In genomic region chr5:93342563-93343061, GRCh38 we compare ENCODE assay signal across 12 cellular contexts.
DNase-seq lines count a peak whose midpoint lies in the region; ATAC-seq, FAIRE-seq and TF ChIP-seq lines count a peak whose summit lies in the region.
"Had no signal": no experiment of that assay in that cellular context is flagged by ENCODE, and none has a peak within 500 bp of the region (broad histone marks: within the 10 kb centered on the region; RNA-seq: fewer than 3 reads in every experiment).

No MANE protein-coding gene starts in this region.

- peaks cover 0 to 14% (median 0%) of the 10 kb centered on the region in 9 donors for H3K9me3 Mint-ChIP-seq in naive thymus-derived CD8-positive, alpha-beta T cell

- no peaks in the 10 kb centered on the region for H3K4me1 Mint-ChIP-seq in naive thymus-derived CD8-positive, alpha-beta T cell

- POLR2A ChIA-PET in naive thymus-derived CD8-positive, alpha-beta T cell (lab: Charles Lee), result no interaction called here

- H3K27ac Mint-ChIP-seq in naive thymus-derived CD8-positive, alpha-beta T cell, result no peak overlapping the region
- H3K27ac Mint-ChIP-seq: H9 had no signal

- H3K27me3 ChIP-seq in WERI-Rb-1 (ENCODE audit: insufficient read depth, low read depth, severe bottlenecking), result no peaks in the 10 kb centered on the region
- H3K27me3 ChIP-seq: SJSA1, vagina had no signal

- H3K4me3 Mint-ChIP-seq in naive thymus-derived CD8-positive, alpha-beta T cell, result no peak overlapping the region
- H3K4me3 Mint-ChIP-seq: H9 had no signal

- peaks cover 0 to 1% (median 0%) of the 10 kb centered on the region in 3 donors for H3K36me3 Mint-ChIP-seq in naive thymus-derived CD8-positive, alpha-beta T cell

- no peak overlapping the region for H3K27ac ChIP-seq in WERI-Rb-1
- H3K27ac ChIP-seq: SJSA1, vagina had no signal

- ATAC-seq in GM18520 (IDR thresholded peaks at IDR 0.05; ENCODE audit: unreplicated experiment) (peak; percentile 42), GM21515 (IDR thresholded peaks at IDR 0.05; ENCODE audit: unreplicated experiment) (peak; percentile 75), HG03442 (IDR thresholded peaks at IDR 0.05; ENCODE audit: unreplicated experiment) (peak; percentile 62)
- no peak for ATAC-seq in naive thymus-derived CD8-positive, alpha-beta T cell

- no peak overlapping the region for H3K4me3 ChIP-seq in WERI-Rb-1 (ENCODE audit: low read depth, low read length)
- H3K4me3 ChIP-seq: SJSA1, vagina had no signal

- no peak for FAIRE-seq in urothelium cell line (lab: Jason Lieb, UNC)
- FAIRE-seq: bronchial epithelial cell had no signal

- H3K36me3 ChIP-seq in WERI-Rb-1, result no peaks in the 10 kb centered on the region
- H3K36me3 ChIP-seq: SJSA1, vagina had no signal

- H3K9me3 ChIP-seq in WERI-Rb-1 (ENCODE audit: severe bottlenecking), result no peaks in the 10 kb centered on the region
- H3K9me3 ChIP-seq: SJSA1, vagina had no signal

- no peak for TF ChIP-seq CTCF in WERI-Rb-1 (IDR thresholded peaks at IDR 0.05; ENCODE audit: low read depth, low read length)

- DNase-seq in midbrain (lab: John Stamatoyannopoulos, UW), result peak; percentile 3
- DNase-seq in WERI-Rb-1, result no peak
- no peak for DNase-seq in naive thymus-derived CD8-positive, alpha-beta T cell
- DNase-seq in NCI-H1092 (lab: John Stamatoyannopoulos, UW), result no peak
- no peak for DNase-seq in urothelium cell line (ENCODE audit: low spot score)
- DNase-seq: H9 had no signal

- peaks cover 0 to 1% (median 0%) of the 10 kb centered on the region in 5 donors for H3K27me3 Mint-ChIP-seq in naive thymus-derived CD8-positive, alpha-beta T cell

Comparison
In these comparisons a context has a peak if more than half of its experiments do, and no peak if none do; other contexts are left out.
1. ATAC-seq: peak in GM18520 (single experiment), GM21515 (single experiment) and HG03442 (single experiment); none in naive thymus-derived CD8-positive, alpha-beta T cell (0 of 2).